In the genomic region with DNA sequence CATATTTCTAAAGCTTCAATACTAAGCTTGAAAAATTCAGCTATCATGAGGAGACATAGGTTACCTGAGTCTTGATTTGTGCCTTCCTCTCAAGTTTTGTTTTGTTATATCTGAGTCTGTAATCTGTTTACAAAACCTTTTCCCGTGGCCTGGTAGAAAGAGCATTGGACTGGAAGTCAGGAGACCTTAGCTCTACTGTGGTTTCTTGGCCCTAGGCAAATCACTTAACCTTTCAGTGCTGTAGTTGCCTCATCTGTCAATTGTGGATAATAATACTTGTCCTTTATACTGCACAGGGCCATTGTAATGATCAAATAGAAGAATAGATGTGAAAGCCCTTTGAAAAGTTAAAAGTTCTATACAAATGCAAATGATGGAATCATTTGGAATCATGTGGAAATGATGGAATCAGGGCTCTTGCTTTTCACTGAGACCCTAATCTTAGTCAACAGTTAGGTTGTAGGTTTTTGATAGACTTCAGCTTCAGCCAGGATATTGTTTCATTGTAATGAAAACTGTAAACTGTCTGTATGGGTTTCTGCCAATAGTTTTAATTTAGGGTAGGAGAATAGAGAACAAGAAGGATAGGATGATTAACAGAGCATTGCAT, we compare ENCODE assay signal across 24 cellular contexts. TPM values are rescaled to one million over a fixed set of nuclear protein-coding genes. Genes with fewer than 3 reads are reported as not detected.
A peak's percentile ranks its signal among the peaks of the same experiment; 100 is the strongest.
DNase-seq lines count a peak whose midpoint lies in the region; ATAC-seq, FAIRE-seq and TF ChIP-seq lines count a peak whose summit lies in the region.
"Had no signal": no experiment of that assay in that cellular context is flagged by ENCODE, and none has a peak within 500 bp of the region (broad histone marks: within the 10 kb centered on the region; RNA-seq: fewer than 3 reads in every experiment).

No MANE protein-coding gene starts in this region.

- H3F3A ChIP-seq in GM23248 (ENCODE audit: insufficient read depth) = no peaks in the 10 kb centered on the region

- no peak for TF ChIP-seq CTCF in A549 (IDR thresholded peaks at IDR 0.05)
- TF ChIP-seq CTCF in CD14-positive monocyte (IDR thresholded peaks at IDR 0.05) = no peak

- in situ Hi-C loops in GM23248 (cut with MboI) = no loop called here

- no peak overlapping the region for H3K9ac ChIP-seq in GM23248

- no peaks in the 10 kb centered on the region for H3K27me3 ChIP-seq in GM23248 (replicated peaks; ENCODE audit: insufficient read depth)
- H3K27me3 ChIP-seq: neutrophil had no signal

- no peaks in the 10 kb centered on the region for H3K9me3 Mint-ChIP-seq in activated T-helper 17 cell treated with anti-CD3 and anti-CD28 coated beads, Interleukin-2, amount 50 U/mL, for 72 hours
- H3K9me3 Mint-ChIP-seq in CD14-positive monocyte = peaks cover 0 to 1% (median 0%) of the 10 kb centered on the region in 7 donors
- H3K9me3 Mint-ChIP-seq: activated CD4-positive, alpha-beta memory T cell treated with anti-CD3 and anti-CD28 coated beads, Interleukin-2, amount 10 ng/mL, durations not matched to agents 7 days and 5 days had no signal

- intact Hi-C loops in posterior vena cava (cut with DNase I) (no loop called here), CD14-positive monocyte (cut with micrococcal nuclease) (no loop called here)

- H3K4me3 ChIP-seq in A549 = no peak overlapping the region
- H3K4me3 ChIP-seq in GM23248 = no peak overlapping the region

- no peak for TF ChIP-seq POLR2A in A549 (IDR thresholded peaks at IDR 0.05; ENCODE audit: low read length)

- H3K9me3 ChIP-seq in A549 (no peaks in the 10 kb centered on the region), GM23248 (ENCODE audit: low read depth) (no peaks in the 10 kb centered on the region)
- H3K9me3 ChIP-seq: neutrophil had no signal

- H4K20me1 ChIP-seq in GM23248 (ENCODE audit: insufficient read depth) = no peaks in the 10 kb centered on the region

- no peak for ATAC-seq in A549
- ATAC-seq in GM18502 (IDR thresholded peaks at IDR 0.05; ENCODE audit: poor library complexity, unreplicated experiment) = peak; percentile 12
- peak; percentile 7 for ATAC-seq in HG03097 (IDR thresholded peaks at IDR 0.05; ENCODE audit: low FRiP score, unreplicated experiment)
- no peak for ATAC-seq in activated T-helper 17 cell treated with anti-CD3 and anti-CD28 coated beads, Interleukin-2, amount 50 U/mL, for 72 hours (replicated peaks)
- ATAC-seq: HCT116, left ventricle myocardium superior had no signal

- H3K79me2 ChIP-seq in GM23248 (ENCODE audit: insufficient read depth) = no peaks in the 10 kb centered on the region

- 73% methylated on average over 1 of the region's 1 CpG for WGBS in A549 (ENCODE audit: missing lambda C conversion rate)
- WGBS in GM23248 (ENCODE audit: low coverage in 1 of 2, low lambda C conversion rate in 2 of 2, missing lambda C conversion rate in 2 of 2), 2 experiments = 46 to 56% methylated on average over 1 of the region's 1 CpG

- no peak overlapping the region for H2AFZ ChIP-seq in GM23248

- H3K27me3 Mint-ChIP-seq in activated T-helper 17 cell treated with anti-CD3 and anti-CD28 coated beads, Interleukin-2, amount 50 U/mL, for 72 hours = no peaks in the 10 kb centered on the region
- no peaks in the 10 kb centered on the region for H3K27me3 Mint-ChIP-seq in CD14-positive monocyte (ENCODE audit: low read depth in 3 of 3)
- H3K27me3 Mint-ChIP-seq: activated CD4-positive, alpha-beta memory T cell treated with anti-CD3 and anti-CD28 coated beads, Interleukin-2, amount 10 ng/mL, durations not matched to agents 7 days and 5 days had no signal

- H3K27ac Mint-ChIP-seq in activated T-helper 17 cell treated with anti-CD3 and anti-CD28 coated beads, Interleukin-2, amount 50 U/mL, for 72 hours = peak overlapping the region; percentile 8
- no peak overlapping the region for H3K27ac Mint-ChIP-seq in CD14-positive monocyte
- H3K27ac Mint-ChIP-seq: activated CD4-positive, alpha-beta memory T cell treated with anti-CD3 and anti-CD28 coated beads, Interleukin-2, amount 10 ng/mL, durations not matched to agents 7 days and 5 days had no signal

- peaks cover 8% of the 10 kb centered on the region; the same call in 1 of the 2 replicates for H3K36me3 ChIP-seq in GM23248 (ENCODE audit: low read depth)
- H3K36me3 ChIP-seq: neutrophil had no signal

- FAIRE-seq in A549 (lab: Jason Lieb, UNC) = peak; percentile 51
- FAIRE-seq: urothelium cell line had no signal

- H3K4me1 ChIP-seq in A549 (no peaks in the 10 kb centered on the region), GM23248 (ENCODE audit: insufficient read depth) (no peaks in the 10 kb centered on the region)

- H3K4me2 ChIP-seq in A549 (no peak overlapping the region), GM23248 (ENCODE audit: unreplicated experiment) (no peak overlapping the region)

- H3K4me3 Mint-ChIP-seq in activated T-helper 17 cell treated with anti-CD3 and anti-CD28 coated beads, Interleukin-2, amount 50 U/mL, for 72 hours = no peak overlapping the region
- H3K4me3 Mint-ChIP-seq in CD14-positive monocyte = no peak overlapping the region
- H3K4me3 Mint-ChIP-seq: activated CD4-positive, alpha-beta memory T cell treated with anti-CD3 and anti-CD28 coated beads, Interleukin-2, amount 10 ng/mL, durations not matched to agents 7 days and 5 days had no signal

- no peaks in the 10 kb centered on the region for H3K9me2 ChIP-seq in GM23248 (ENCODE audit: insufficient read depth)

- H3K27ac ChIP-seq in A549 = no peak overlapping the region
- no peak overlapping the region for H3K27ac ChIP-seq in GM23248
- H3K27ac ChIP-seq: neutrophil had no signal

- peaks cover 10% of the 10 kb centered on the region for H3K4me1 Mint-ChIP-seq in activated T-helper 17 cell treated with anti-CD3 and anti-CD28 coated beads, Interleukin-2, amount 50 U/mL, for 72 hours
- H3K4me1 Mint-ChIP-seq in CD14-positive monocyte = peaks cover 3% of the 10 kb centered on the region

- CTCF ChIA-PET in A549 (lab: Yijun Ruan, JAX) = interaction anchor here (1.0 kb wide), 1 partner anchor 8 kb away, joined by 5 read pairs; no protein-coding TSS in a partner anchor

- peaks cover 8% of the 10 kb centered on the region for H3K36me3 Mint-ChIP-seq in activated T-helper 17 cell treated with anti-CD3 and anti-CD28 coated beads, Interleukin-2, amount 50 U/mL, for 72 hours (ENCODE audit: low read depth)
- H3K36me3 Mint-ChIP-seq in CD14-positive monocyte = peaks cover 44 to 64% of the 10 kb centered on the region in 2 donors

- DNase-seq in A549 (ENCODE audit: low read depth in 1 of 2, low spot score in 1 of 2) (no peak), posterior vena cava (ENCODE audit: low spot score) (no peak), GM23248 (no peak), CD14-positive monocyte (ENCODE audit: low spot score) (no peak), middle frontal gyrus (ENCODE audit: extremely low spot score, low spot score) (no peak)
- DNase-seq: ACHN; activated CD4-positive, alpha-beta memory T cell treated with anti-CD3 and anti-CD28 coated beads, Interleukin-2, amount 10 ng/mL, durations not matched to agents 7 days and 5 days; activated naive CD4-positive, alpha-beta T cell treated with anti-CD3 and anti-CD28 coated beads, Interleukin-2, amount 50 U/mL, for 16 hours; activated T-cell treated with anti-CD3 and anti-CD28 coated beads, Interleukin-2, amount 50 U/mL, for 48 hours; DMS153; left ventricle myocardium superior; NCI-H2107; NCI-H69; retina; SHP77 treated with DMSO at 0.1 percent for 48 hours; stimulated activated CD4-positive, alpha-beta T cell treated with anti-CD3 and anti-CD28 coated beads, Interleukin-12 subunit alpha, Interleukin-12 subunit beta, amount 100 ng/mL, for 4 hours; substantia nigra; T-helper 1 cell had no signal

- POLR2A ChIA-PET in A549 (lab: Yijun Ruan, JAX) = no interaction called here

- no peak for TF ChIP-seq RAD21 in A549 (conservative IDR thresholded peaks at IDR 0.05 in 1 of 2, IDR thresholded peaks at IDR 0.05 in 1 of 2)

- no peak for TF ChIP-seq EP300 in A549 (IDR thresholded peaks at IDR 0.05)

TF ChIP-seq in A549, 52 proteins besides CTCF, POLR2A, EP300 and RAD21:
- TF ChIP-seq RCOR1 (IDR thresholded peaks at IDR 0.05; ENCODE audit: low read depth, low read length) (no peak), SMC3 (IDR thresholded peaks at IDR 0.05) (no peak), MAZ (IDR thresholded peaks at IDR 0.05; ENCODE audit: borderline replicate concordance, low read depth, low read length) (no peak), ESRRA (IDR thresholded peaks at IDR 0.05; ENCODE audit: borderline replicate concordance, low read length) (no peak), FOSL2 (IDR thresholded peaks at IDR 0.05) (no peak), FOSL2 (CRISPR knock-in tag; IDR thresholded peaks at IDR 0.05) (no peak), ZC3H11A (IDR thresholded peaks at IDR 0.05) (no peak), CEBPB (IDR thresholded peaks at IDR 0.05) (no peak), PHF8 (IDR thresholded peaks at IDR 0.05; ENCODE audit: borderline replicate concordance, low read depth) (no peak), POLR2AphosphoS2 (conservative IDR thresholded peaks at IDR 0.05; ENCODE audit: low read length) (no peak), RFX5 (IDR thresholded peaks at IDR 0.05) (no peak)
TF ChIP-seq in A549: peak in this region for 0.

RNA-seq across cellular contexts. Expression of a gene that starts 21.6 kb away (rescaled TPM):
- polyA plus RNA-seq in A549 (2011; rRNA removed) (7.8 and 9.2 TPM in 2 replicates), A549 (2017; fragmentation: RNase III; extraction: RNeasy Plus Mini Kit Qiagen cat#74134 plus additional on column Dnase treatment) (10.2 to 12.2 TPM (median 11.0 TPM) in 3 replicates), GM23248 (2016; fragmentation: Nextera tagmentation; extraction: Ambion mirVana) (15.0 and 15.6 TPM in 2 replicates), CD14-positive monocyte (10 to 100 TPM; 10.2 to 11.3 TPM)
- 5.7 and 7.8 TPM in 2 replicates for polyA plus RNA-seq in A549 (2012; cell fraction: cytosol; rRNA removed)
- 7.8 and 8.1 TPM in 2 replicates for polyA plus RNA-seq in A549 (2012; cell fraction: nucleus; rRNA removed)
- polyA minus RNA-seq in A549 (2011; rRNA and poly(A)+ RNA removed) = 11.4 and 13.8 TPM in 2 replicates
- total RNA-seq in activated T-helper 17 cell treated with anti-CD3 and anti-CD28 coated beads, Interleukin-2, amount 50 U/mL, for 72 hours = 10 to 100 TPM; 16.1 to 17.9 TPM
- 10 to 100 TPM; 13.5 to 21.7 TPM for total RNA-seq in posterior vena cava
- 2.8 and 2.9 TPM in 2 replicates for total RNA-seq in GM23248 (2014; rRNA removed; shearing (Covaris generic))

RNA-seq across cellular contexts. Expression of a gene that starts 43.1 kb away (rescaled TPM):
- 3.7 and 5.9 TPM in 2 replicates for polyA plus RNA-seq in A549 (2011; rRNA removed)
- 6.8 and 9.3 TPM in 2 replicates for polyA plus RNA-seq in A549 (2012; cell fraction: cytosol; rRNA removed)
- 4.2 and 7.0 TPM in 2 replicates for polyA plus RNA-seq in A549 (2012; cell fraction: nucleus; rRNA removed)
- 3.6 to 3.7 TPM (median 3.6 TPM) in 3 replicates for polyA plus RNA-seq in A549 (2017; fragmentation: RNase III; extraction: RNeasy Plus Mini Kit Qiagen cat#74134 plus additional on column Dnase treatment)
- 3.1 and 4.4 TPM in 2 replicates for polyA minus RNA-seq in A549 (2011; rRNA and poly(A)+ RNA removed)
- total RNA-seq in activated T-helper 17 cell treated with anti-CD3 and anti-CD28 coated beads, Interleukin-2, amount 50 U/mL, for 72 hours = 1 to 10 TPM; 2.9 to 4.2 TPM
- total RNA-seq in posterior vena cava = 1 to 10 TPM; 5.2 TPM
- 2.8 and 3.7 TPM in 2 replicates for total RNA-seq in GM23248 (2014; rRNA removed; shearing (Covaris generic))
- 9.1 and 10.5 TPM in 2 replicates for polyA plus RNA-seq in GM23248 (2016; fragmentation: Nextera tagmentation; extraction: Ambion mirVana)
- polyA plus RNA-seq in CD14-positive monocyte = 1 to 10 TPM; 3.6 to 3.9 TPM

Comparison
In these comparisons a context has a peak if more than half of its experiments do, and no peak if none do; other contexts are left out.
1. ATAC-seq: peak in GM18502 (single experiment) and HG03097 (single experiment); none in A549 (0 of 2) and activated T-helper 17 cell treated with anti-CD3 and anti-CD28 coated beads, Interleukin-2, amount 50 U/mL, for 72 hours (single experiment).